Comparison of ENCODE assay signal across 17 cellular contexts in genomic region chr15:39269821-39270220, GRCh38.
DNase-seq lines count a peak whose midpoint lies in the region; ATAC-seq and TF ChIP-seq lines count a peak whose summit lies in the region.
"Had no signal": no experiment of that assay in that cellular context is flagged by ENCODE, and none has a peak within 500 bp of the region (broad histone marks: within the 10 kb centered on the region; RNA-seq: fewer than 3 reads in every experiment).

No MANE protein-coding gene starts in this region.

- ATAC-seq in PC-3: no peak
- ATAC-seq: activated naive CD8-positive, alpha-beta T cell treated with anti-CD3 and anti-CD28 coated beads, Interleukin-2, amount 50 U/mL, for 24 hours; gastrocnemius medialis; K562; Panc1 had no signal

- peaks cover 16% of the 10 kb centered on the region; the same call in 1 of the 2 replicates for H3K79me2 ChIP-seq in PC-3 (ENCODE audit: low read length)

- POLR2A ChIA-PET in PC-3 (lab: Charles Lee; ENCODE audit: unreplicated experiment): no interaction called here

- no peaks in the 10 kb centered on the region for H3K9me2 ChIP-seq in PC-3 (replicated peaks; ENCODE audit: low read length)

- H3K27ac ChIP-seq in PC-3 (ENCODE audit: low read length): peak overlapping the region; percentile 97; the same call in 1 of the 2 replicates
- no peak overlapping the region for H3K27ac ChIP-seq in tibial artery
- H3K27ac ChIP-seq: dorsolateral prefrontal cortex, gastrocnemius medialis had no signal

- no peak for TF ChIP-seq CTCF in PC-3 (conservative IDR thresholded peaks at IDR 0.05; ENCODE audit: low read depth, low read length)
- no peak for TF ChIP-seq CTCF in tibial artery (IDR thresholded peaks at IDR 0.05)

- H3K9ac ChIP-seq in PC-3 (ENCODE audit: low read length): no peak overlapping the region
- peak overlapping the region; percentile 83 for H3K9ac ChIP-seq in skeletal muscle satellite cell (ENCODE audit: low read depth, low read length)

- H2AFZ ChIP-seq in PC-3 (ENCODE audit: low read length): no peak overlapping the region

- no peaks in the 10 kb centered on the region for H3K36me3 ChIP-seq in PC-3 (ENCODE audit: low read depth, low read length)
- no peaks in the 10 kb centered on the region for H3K36me3 ChIP-seq in skeletal muscle satellite cell (ENCODE audit: insufficient read depth, low read length)
- H3K36me3 ChIP-seq in tibial artery: no peaks in the 10 kb centered on the region
- H3K36me3 ChIP-seq: gastrocnemius medialis had no signal

- BruUV-seq in PC-3 (replicated peaks; lab: Mats Ljungman, UMichigan): no TSS peak

- H3K9me3 ChIP-seq in PC-3 (ENCODE audit: low read length) (no peaks in the 10 kb centered on the region), skeletal muscle satellite cell (replicated peaks; ENCODE audit: low read length) (no peaks in the 10 kb centered on the region), tibial artery (no peaks in the 10 kb centered on the region)
- H3K9me3 ChIP-seq: gastrocnemius medialis had no signal

- H3K27me3 ChIP-seq in PC-3 (ENCODE audit: low read length) (no peaks in the 10 kb centered on the region), skeletal muscle satellite cell (ENCODE audit: control insufficient read depth, insufficient read depth, low read length) (no peaks in the 10 kb centered on the region), tibial artery (no peaks in the 10 kb centered on the region)
- H3K27me3 ChIP-seq: dorsolateral prefrontal cortex, gastrocnemius medialis had no signal

- intact Hi-C loops in PC-3 (cut with micrococcal nuclease) (no loop called here), tibial artery (cut with DNase I; ENCODE audit: low total_unique reads) (no loop called here)

- H3F3A ChIP-seq in PC-3 (ENCODE audit: low read length, unreplicated experiment): no peaks in the 10 kb centered on the region

- peaks cover 56% of the 10 kb centered on the region for H3K4me1 ChIP-seq in PC-3 (ENCODE audit: insufficient read depth, low read length)
- peaks cover 67% of the 10 kb centered on the region for H3K4me1 ChIP-seq in skeletal muscle satellite cell (ENCODE audit: control insufficient read depth, insufficient read depth, low read length)
- peaks cover 0 to 13% (median 0%) of the 10 kb centered on the region in 4 donors for H3K4me1 ChIP-seq in tibial artery
- H3K4me1 ChIP-seq: gastrocnemius medialis had no signal

- H4K20me1 ChIP-seq in PC-3 (ENCODE audit: low read length): no peaks in the 10 kb centered on the region

- no peak overlapping the region for H3K4me2 ChIP-seq in PC-3 (ENCODE audit: low read length)
- no peak overlapping the region for H3K4me2 ChIP-seq in skeletal muscle satellite cell (ENCODE audit: low read length)

- DNase-seq in NCI-H510A treated with DMSO at 0.1 percent for 48 hours (lab: John Stamatoyannopoulos, UW) (peak; percentile 29), NCI-H510A (lab: John Stamatoyannopoulos, UW) (no peak), PC-3 (no peak), foreskin melanocyte (peak; percentile 82), tibial artery (no peak), NCI-H82 (lab: John Stamatoyannopoulos, UW) (no peak)
- no peak for DNase-seq in stimulated activated CD4-positive, alpha-beta T cell treated with anti-CD3 and anti-CD28 coated beads, Interleukin-4, amount 100 ng/mL, for 1 hour
- DNase-seq: activated CD4-positive, alpha-beta T cell treated with anti-CD3 and anti-CD28 coated beads for 48 hours; activated naive CD8-positive, alpha-beta T cell treated with anti-CD3 and anti-CD28 coated beads, Interleukin-2, amount 50 U/mL, for 24 hours; dorsolateral prefrontal cortex; gastrocnemius medialis; kidney glomerular epithelial cell; MV-4-11; stimulated activated CD4-positive, alpha-beta T cell treated with anti-CD3 and anti-CD28 coated beads, Interleukin-4, amount 100 ng/mL, for 4 hours had no signal

- H3K4me3 ChIP-seq in PC-3 (ENCODE audit: low read length) (no peak overlapping the region), skeletal muscle satellite cell (ENCODE audit: low read length) (no peak overlapping the region), tibial artery (no peak overlapping the region)
- H3K4me3 ChIP-seq: dorsolateral prefrontal cortex, gastrocnemius medialis, K562 had no signal

- CTCF ChIA-PET in PC-3 (lab: Charles Lee): no interaction called here

Comparison
In these comparisons a context has a peak if more than half of its experiments do, and no peak if none do; other contexts are left out.
1. DNase-seq: peak in NCI-H510A treated with DMSO at 0.1 percent for 48 hours (single experiment) and foreskin melanocyte (single experiment); none in NCI-H510A (single experiment), PC-3 (single experiment), stimulated activated CD4-positive, alpha-beta T cell treated with anti-CD3 and anti-CD28 coated beads, Interleukin-4, amount 100 ng/mL, for 1 hour (single experiment), tibial artery (0 of 2) and NCI-H82 (single experiment).